ENCODE assay signal across 31 cellular contexts in the genomic region with DNA sequence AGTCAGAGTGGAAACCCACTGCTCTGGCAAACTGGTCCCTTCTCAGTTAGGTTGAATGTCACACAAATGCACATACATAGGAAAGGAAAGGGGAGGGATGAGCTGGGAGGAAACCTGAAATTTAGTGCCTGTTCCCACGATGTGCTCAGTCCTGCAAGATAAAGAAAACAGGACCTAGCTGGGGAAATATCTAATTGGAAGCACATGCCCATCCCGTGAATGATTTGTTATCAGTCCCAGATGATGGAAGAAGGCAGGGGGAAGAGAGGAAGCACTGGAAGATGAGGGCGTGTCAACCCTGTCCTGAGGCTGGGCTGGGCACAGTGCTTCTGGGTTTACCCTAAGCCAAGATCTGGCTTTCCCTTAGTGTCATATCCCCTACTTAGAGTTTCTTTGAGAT.
"Had no signal": no experiment of that assay in that cellular context is flagged by ENCODE, and none has a peak within 500 bp of the region (broad histone marks: within the 10 kb centered on the region; RNA-seq: fewer than 3 reads in every experiment).

No MANE protein-coding gene starts in this region.

- H3K9me3 ChIP-seq: left lung, lower lobe of right lung, pancreas, prostate gland, stomach, testis, thyroid gland, transverse colon, upper lobe of left lung, vagina had no signal

- H3K4me1 ChIP-seq: left lung, lower lobe of right lung, pancreas, prostate gland, testis, transverse colon had no signal

- DNase-seq: hippocampal formation; kidney; left colon; left lung; lower lobe of right lung; mammary epithelial cell; mesendoderm; naive B cell; natural killer cell; nephron progenitor cell; nucleus accumbens; pancreas; posterior cingulate gyrus; retina; right cardiac atrium; stimulated activated CD4-positive, alpha-beta T cell treated with anti-CD3 and anti-CD28 coated beads, Interleukin-12 subunit alpha, Interleukin-12 subunit beta, amount 100 ng/mL, for 4 hours; stimulated activated CD4-positive, alpha-beta T cell treated with anti-CD3 and anti-CD28 coated beads, Interleukin-15, amount 100 ng/mL, for 24 hours; stimulated activated CD4-positive, alpha-beta T cell treated with anti-CD3 and anti-CD28 coated beads, Interleukin-2, amount 100 ng/mL, for 24 hours; stimulated activated CD4-positive, alpha-beta T cell treated with anti-CD3 and anti-CD28 coated beads, Interleukin-4, amount 100 ng/mL, for 1 hour; stimulated activated naive B cell treated with anti-CD40 and anti-IgM and Interleukin-4, amounts not matched to agents 10 μg/mL and 1 μg/mL and 100 μg/mL, for 72 hours; stimulated activated naive CD8-positive, alpha-beta T cell treated with anti-CD3 and anti-CD28 coated beads, Interleukin-15, Interleukin-2, amounts not matched to agents 100 U/mL and 50 U/mL, for 24 hours; stomach; testis; thyroid gland; transverse colon; upper lobe of left lung had no signal

- H3K9me3 Mint-ChIP-seq: mesothelial cell of epicardium; natural killer cell; nephron progenitor cell; stimulated activated naive B cell treated with anti-CD40 and anti-IgM and Interleukin-4, amounts not matched to agents 10 μg/mL and 1 μg/mL and 100 μg/mL, for 72 hours had no signal

- H3K27ac Mint-ChIP-seq: mesothelial cell of epicardium; naive B cell; natural killer cell; nephron progenitor cell; stimulated activated naive B cell treated with anti-CD40 and anti-IgM and Interleukin-4, amounts not matched to agents 10 μg/mL and 1 μg/mL and 100 μg/mL, for 72 hours had no signal

- H3K36me3 ChIP-seq: pancreas, prostate gland, transverse colon, vagina had no signal

- ATAC-seq: left colon; left lung; lower lobe of right lung; natural killer cell; pancreas; right cardiac atrium; sciatic nerve; stimulated activated naive B cell treated with anti-CD40 and anti-IgM and Interleukin-4, amounts not matched to agents 10 μg/mL and 1 μg/mL and 100 μg/mL, for 72 hours; stimulated activated naive CD8-positive, alpha-beta T cell treated with anti-CD3 and anti-CD28 coated beads, Interleukin-15, Interleukin-2, amounts not matched to agents 100 U/mL and 50 U/mL, for 24 hours had no signal

- H3K4me3 Mint-ChIP-seq: mesothelial cell of epicardium; natural killer cell; nephron progenitor cell; stimulated activated naive B cell treated with anti-CD40 and anti-IgM and Interleukin-4, amounts not matched to agents 10 μg/mL and 1 μg/mL and 100 μg/mL, for 72 hours had no signal

- H3K27ac ChIP-seq: left lung, lower lobe of right lung, pancreas, prostate gland, skin epidermis, stomach, testis, thyroid gland, transverse colon, upper lobe of left lung, vagina had no signal

- H3K27me3 ChIP-seq: left lung, pancreas, stomach, testis, thyroid gland, transverse colon, upper lobe of left lung, vagina had no signal

- H3K4me3 ChIP-seq: left lung, lower lobe of right lung, pancreas, prostate gland, skin epidermis, stomach, testis, thyroid gland, transverse colon, upper lobe of left lung, vagina had no signal

- H3K4me1 Mint-ChIP-seq: naive B cell; natural killer cell; stimulated activated naive B cell treated with anti-CD40 and anti-IgM and Interleukin-4, amounts not matched to agents 10 μg/mL and 1 μg/mL and 100 μg/mL, for 72 hours had no signal

- H3K36me3 Mint-ChIP-seq: mesothelial cell of epicardium; naive B cell; natural killer cell; stimulated activated naive B cell treated with anti-CD40 and anti-IgM and Interleukin-4, amounts not matched to agents 10 μg/mL and 1 μg/mL and 100 μg/mL, for 72 hours had no signal
